In the genomic region with DNA sequence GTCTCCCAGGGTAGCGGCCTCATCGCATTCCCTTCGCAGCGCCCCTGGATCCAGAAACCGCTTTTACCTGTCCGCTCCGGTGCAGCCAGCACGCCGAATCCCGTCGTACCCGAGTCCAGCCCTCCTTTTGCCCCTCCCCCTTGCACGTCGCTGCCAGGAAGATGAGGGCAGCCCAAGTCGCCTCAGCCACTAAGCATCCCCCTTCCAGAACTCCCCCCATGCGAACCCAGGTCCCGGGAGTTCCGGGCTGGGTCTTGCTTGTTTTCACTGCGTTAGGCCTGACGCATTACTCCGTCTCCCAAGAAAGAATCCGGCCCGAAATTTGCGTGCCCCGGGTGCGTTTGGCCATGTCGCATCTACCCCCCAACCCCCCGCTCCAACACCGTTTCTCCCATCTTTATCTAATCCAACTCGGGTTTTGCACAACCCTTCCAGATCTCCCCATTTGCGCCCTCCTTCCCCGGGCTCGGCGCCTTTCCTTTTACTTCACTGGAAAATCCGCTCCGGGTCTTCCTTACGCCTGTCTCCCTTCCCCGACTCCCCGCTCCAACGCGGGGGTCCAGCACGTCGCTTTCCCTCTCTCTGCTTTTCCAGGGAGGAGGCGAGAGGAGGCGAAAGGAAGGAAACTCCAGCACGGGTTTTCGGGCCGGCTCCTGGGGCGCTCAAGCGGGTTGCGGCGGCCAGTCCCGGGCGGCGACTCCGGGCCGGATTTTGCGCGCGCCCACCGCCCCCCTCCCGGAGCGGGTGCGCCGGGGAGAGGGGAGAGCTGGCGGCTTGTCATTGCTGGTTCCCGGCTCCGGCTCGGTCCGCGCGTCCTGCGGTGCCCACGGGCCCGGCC, we compare ENCODE assay signal across 8 cellular contexts.
DNase-seq lines count a peak whose midpoint lies in the region; ATAC-seq and TF ChIP-seq lines count a peak whose summit lies in the region.
"Not testable (repeated sequence)": the region's sequence is repeated elsewhere in the genome, so short reads cannot be mapped to it uniquely, and the experiment has no call there.

No MANE protein-coding gene starts in this region.

- TF ChIP-seq CTCF in breast epithelium (IDR thresholded peaks at IDR 0.05); thoracic aorta (IDR thresholded peaks at IDR 0.05): not testable (repeated sequence)

- ATAC-seq in thoracic aorta (ENCODE audit: insufficient number of reproducible peaks, low FRiP score, low read depth): peak; percentile 60

- intact Hi-C loops in breast epithelium (cut with DNase I; ENCODE audit: low total_unique reads): not testable (repeated sequence)

- H3K4me3 ChIP-seq in breast epithelium (peak overlapping the region; percentile 60 to 88 (median 86)), thoracic aorta (peak overlapping the region; percentile 92)

- H3K9me3 ChIP-seq in breast epithelium, thoracic aorta: not testable (repeated sequence)

- not testable (repeated sequence) for H3K36me3 ChIP-seq in breast epithelium, thoracic aorta

- TF ChIP-seq POLR2A in breast epithelium (IDR thresholded peaks at IDR 0.05): not testable (repeated sequence)

- not testable (repeated sequence) for H3K4me1 ChIP-seq in breast epithelium
- peaks cover 2 to 16% of the 10 kb centered on the region in 2 donors for H3K4me1 ChIP-seq in thoracic aorta (ENCODE audit: control insufficient read depth in 1 of 2, low read depth in 2 of 2)

- H3K27ac ChIP-seq in breast epithelium: peak overlapping the region; percentile 62 to 85
- H3K27ac ChIP-seq in thoracic aorta: peak overlapping the region; percentile 28 to 35

- peak; percentile 28 for DNase-seq in GF-D8 (lab: John Stamatoyannopoulos, UW)
- peak; percentile 31 for DNase-seq in HPDE6-E6E7 (ENCODE audit: extremely low spot score)
- peak; percentile 98 to 99 for DNase-seq in NCI-H526 (lab: John Stamatoyannopoulos, UW)
- DNase-seq in activated CD4-positive, CD25-positive, alpha-beta regulatory T cell (lab: John Stamatoyannopoulos, UW): peak; percentile 25 to 47 (median 35)
- DNase-seq in breast epithelium (ENCODE audit: low spot score in 2 of 2): peak; percentile 74 to 76
- DNase-seq in hypothalamus (lab: John Stamatoyannopoulos, UW): peak; percentile 58 to 95 (median 86)
- DNase-seq in pons (ENCODE audit: low spot score): peak; percentile 89
- peak; percentile 33 for DNase-seq in thoracic aorta (ENCODE audit: low spot score)

- not testable (repeated sequence) for H3K27me3 ChIP-seq in breast epithelium; thoracic aorta (replicated peaks; ENCODE audit: insufficient read depth)

Comparison
In these comparisons a context has a peak if more than half of its experiments do, and no peak if none do; other contexts are left out.
1. Peak in every context shown above with its lines: DNase-seq, ATAC-seq, H3K4me3 ChIP-seq and H3K27ac ChIP-seq.
2. DNase-seq: peak in every context shown above with its lines; median percentile 98 in NCI-H526; 89 in pons; 86 in hypothalamus; 75 in breast epithelium; 35 in activated CD4-positive, CD25-positive, alpha-beta regulatory T cell; 33 in thoracic aorta; 31 in HPDE6-E6E7; 28 in GF-D8.